In genomic region chr1:58921342-58921741, GRCh38 we compare ENCODE assay signal across 21 cellular contexts.
A peak's percentile ranks its signal among the peaks of the same experiment; 100 is the strongest.
DNase-seq lines count a peak whose midpoint lies in the region; ATAC-seq, FAIRE-seq and TF ChIP-seq lines count a peak whose summit lies in the region.
"Had no signal": no experiment of that assay in that cellular context is flagged by ENCODE, and none has a peak within 500 bp of the region (broad histone marks: within the 10 kb centered on the region; RNA-seq: fewer than 3 reads in every experiment).

No MANE protein-coding gene starts in this region.

- H3K4me3 ChIP-seq in K562 (no peak overlapping the region), hepatocyte (no peak overlapping the region), transverse colon (no peak overlapping the region), dorsolateral prefrontal cortex (no peak overlapping the region), endodermal cell (ENCODE audit: low read length) (no peak overlapping the region)
- H3K4me3 ChIP-seq: MG63 had no signal

- TF ChIP-seq EP300 in K562 (IDR thresholded peaks at IDR 0.05; ENCODE audit: low read length) (no peak), transverse colon (IDR thresholded peaks at IDR 0.05; ENCODE audit: low read depth) (no peak)

- H3K4me1 ChIP-seq in K562 (replicated peaks in 1 of 2; ENCODE audit: control insufficient read depth in 2 of 2, insufficient read depth in 2 of 2, low read length in 2 of 2) (peaks cover 0 to 5% of the 10 kb centered on the region in 2 experiments; a peak in 2 of 5 replicates), hepatocyte (ENCODE audit: insufficient read depth) (peaks cover 26% of the 10 kb centered on the region), transverse colon (peaks cover 16 to 27% (median 17%) of the 10 kb centered on the region in 4 donors), endodermal cell (ENCODE audit: control insufficient read depth, insufficient read depth, low read length) (no peaks in the 10 kb centered on the region)

- H3K79me2 ChIP-seq in K562 (ENCODE audit: control insufficient read depth, insufficient read depth, low read length) (no peaks in the 10 kb centered on the region), hepatocyte (no peaks in the 10 kb centered on the region)

- no peak for DNase-seq in activated CD8-positive, alpha-beta memory T cell treated with anti-CD3 and anti-CD28 coated beads, Interleukin-2, amount 10 ng/mL, durations not matched to agents 7 days and 5 days
- no peak for DNase-seq in activated CD8-positive, alpha-beta memory T cell treated with anti-CD3 and anti-CD28 coated beads, Interleukin-2, amount 50 U/mL, for 4 hours
- DNase-seq in K562 (ENCODE audit: extremely low read depth in 1 of 4, low spot score in 3 of 4), result no peak
- DNase-seq in hepatocyte (ENCODE audit: low spot score), result no peak
- no peak for DNase-seq in transverse colon
- DNase-seq in DMS114 treated with DMSO at 0.1 percent for 48 hours (lab: John Stamatoyannopoulos, UW; ENCODE audit: unreplicated experiment), result no peak
- DNase-seq in dorsolateral prefrontal cortex, result no peak
- DNase-seq in endodermal cell, result no peak
- DNase-seq: AML-193, DMS79 treated with DMSO at 0.1 percent for 48 hours, HFFc6, MG63, NCI-H1092, NCI-H146, NCI-H2029 treated with DMSO at 0.1 percent for 48 hours, NCI-H2171, NCI-H446, SHP77 had no signal

- H3K27ac ChIP-seq in K562 (ENCODE audit: extremely low read depth, low read depth, low read length) (no peak overlapping the region), hepatocyte (peak overlapping the region; percentile 94), transverse colon (peak overlapping the region; percentile 62 to 82 (median 81)), dorsolateral prefrontal cortex (peak overlapping the region in 2 of 59 donors; percentile 23 to 33), endodermal cell (ENCODE audit: low read depth, low read length) (no peak overlapping the region)
- H3K27ac ChIP-seq: 22Rv1, C4-2B had no signal

- no peak overlapping the region for H3K4me3 Mint-ChIP-seq in activated CD8-positive, alpha-beta memory T cell treated with anti-CD3 and anti-CD28 coated beads, Interleukin-2, amount 10 ng/mL, durations not matched to agents 7 days and 5 days
- H3K4me3 Mint-ChIP-seq in endodermal cell, result no peak overlapping the region
- H3K4me3 Mint-ChIP-seq: HFFc6 had no signal

- CTCF ChIA-PET in activated CD8-positive, alpha-beta memory T cell treated with anti-CD3 and anti-CD28 coated beads, Interleukin-2, amount 10 ng/mL, durations not matched to agents 7 days and 5 days (lab: Charles Lee), result interaction anchor here (1.0 to 1.6 kb wide), 5 partner anchors 8 to 375 kb away, joined by 3 read pairs; partner anchors contain the start of gene FGGY
- CTCF ChIA-PET in K562 (lab: Yijun Ruan, JAX; ENCODE audit: low intra/inter-chr PET ratio), result no interaction called here

- peaks cover 5% of the 10 kb centered on the region for H3K27me3 Mint-ChIP-seq in activated CD8-positive, alpha-beta memory T cell treated with anti-CD3 and anti-CD28 coated beads, Interleukin-2, amount 10 ng/mL, durations not matched to agents 7 days and 5 days
- peaks cover 13% of the 10 kb centered on the region for H3K27me3 Mint-ChIP-seq in endodermal cell (ENCODE audit: insufficient read depth)

- H3K36me3 ChIP-seq in K562 (ENCODE audit: control insufficient read depth, insufficient read depth, low read length) (no peaks in the 10 kb centered on the region), hepatocyte (replicated peaks; ENCODE audit: insufficient read depth, low read depth) (no peaks in the 10 kb centered on the region), transverse colon (no peaks in the 10 kb centered on the region), endodermal cell (ENCODE audit: control insufficient read depth, insufficient read depth, low read length) (no peaks in the 10 kb centered on the region)
- H3K36me3 ChIP-seq: MG63 had no signal

- peaks cover 4% of the 10 kb centered on the region for H3K9me3 Mint-ChIP-seq in activated CD8-positive, alpha-beta memory T cell treated with anti-CD3 and anti-CD28 coated beads, Interleukin-2, amount 10 ng/mL, durations not matched to agents 7 days and 5 days (ENCODE audit: low read depth)
- peaks cover 2% of the 10 kb centered on the region for H3K9me3 Mint-ChIP-seq in endodermal cell
- H3K9me3 Mint-ChIP-seq: HFFc6 had no signal

- peak overlapping the region; percentile 86 for H3K27ac Mint-ChIP-seq in activated CD8-positive, alpha-beta memory T cell treated with anti-CD3 and anti-CD28 coated beads, Interleukin-2, amount 10 ng/mL, durations not matched to agents 7 days and 5 days
- no peak overlapping the region for H3K27ac Mint-ChIP-seq in endodermal cell
- H3K27ac Mint-ChIP-seq: HFFc6 had no signal

- peaks cover 4% of the 10 kb centered on the region for H3K36me3 Mint-ChIP-seq in activated CD8-positive, alpha-beta memory T cell treated with anti-CD3 and anti-CD28 coated beads, Interleukin-2, amount 10 ng/mL, durations not matched to agents 7 days and 5 days
- no peaks in the 10 kb centered on the region for H3K36me3 Mint-ChIP-seq in endodermal cell (ENCODE audit: low read depth)

- no peak for TF ChIP-seq CTCF in K562 (IDR thresholded peaks at IDR 0.05 in 2 of 3, conservative IDR thresholded peaks at IDR 0.05 in 1 of 3; ENCODE audit: insufficient read depth in 2 of 3, low read depth in 1 of 3, low read length in 3 of 3)
- TF ChIP-seq CTCF in hepatocyte (IDR thresholded peaks at IDR 0.05; ENCODE audit: poor library complexity), result no peak
- TF ChIP-seq CTCF in transverse colon (IDR thresholded peaks at IDR 0.05), result no peak
- no peak for TF ChIP-seq CTCF in dorsolateral prefrontal cortex (IDR thresholded peaks at IDR 0.05 in 54 of 56, conservative IDR thresholded peaks at IDR 0.05 in 2 of 56; ENCODE audit: low read depth in 1 of 56, partially characterized antibody in 56 of 56)
- TF ChIP-seq CTCF in endodermal cell (conservative IDR thresholded peaks at IDR 0.05), result no peak

- no peak overlapping the region for H3K4me2 ChIP-seq in K562 (ENCODE audit: insufficient read depth, low read length)
- no peak overlapping the region for H3K4me2 ChIP-seq in hepatocyte

- POLR2A ChIA-PET in K562 (lab: Yijun Ruan, JAX), result interaction anchor here (2.6 kb wide), 1 partner anchor 14 kb away, joined by 6 read pairs; no protein-coding TSS in a partner anchor

- no peak overlapping the region for H2AFZ ChIP-seq in K562 (ENCODE audit: low read depth, low read length)
- no peak overlapping the region for H2AFZ ChIP-seq in hepatocyte

- H3K9me2 ChIP-seq in hepatocyte (replicated peaks; ENCODE audit: insufficient read depth), result no peaks in the 10 kb centered on the region

- ATAC-seq in activated CD8-positive, alpha-beta memory T cell treated with anti-CD3 and anti-CD28 coated beads, Interleukin-2, amount 10 ng/mL, durations not matched to agents 7 days and 5 days, result no peak
- ATAC-seq in K562, result no peak

- in situ Hi-C loops in K562 (cut with MboI), result no loop called here
- in situ Hi-C loops in transverse colon (cut with MboI; ENCODE audit: low pct_ligation_motif_present in 1 of 4, low pct_unique_long_range_greater_than_20kb in 1 of 4, low sequenced_read_pairs in 3 of 4), result loop anchor here in 1 of 4 donors (25.0 kb wide), 1 partner anchor 366 kb away; the partner anchor contains the start of gene FGGY

- H3K9me1 ChIP-seq in K562 (ENCODE audit: control insufficient read depth, insufficient read depth, low read length), result no peaks in the 10 kb centered on the region

- no peak for TF ChIP-seq POLR2A in K562 (conservative IDR thresholded peaks at IDR 0.05)
- no peak for TF ChIP-seq POLR2A in transverse colon (IDR thresholded peaks at IDR 0.05)

- peaks cover 27% of the 10 kb centered on the region for H3K4me1 Mint-ChIP-seq in activated CD8-positive, alpha-beta memory T cell treated with anti-CD3 and anti-CD28 coated beads, Interleukin-2, amount 10 ng/mL, durations not matched to agents 7 days and 5 days
- peaks cover 5% of the 10 kb centered on the region for H3K4me1 Mint-ChIP-seq in endodermal cell

- TF ChIP-seq RAD21 in K562 (CRISPR knock-in tag; conservative IDR thresholded peaks at IDR 0.05 in 1 of 2, IDR thresholded peaks at IDR 0.05 in 1 of 2), result no peak

- intact Hi-C loops in K562 (cut with micrococcal nuclease) (no loop called here), transverse colon (cut with DNase I; ENCODE audit: low total_unique reads) (no loop called here), dorsolateral prefrontal cortex (cut with DNase I) (no loop called here)

- H3K9ac ChIP-seq in K562 (ENCODE audit: insufficient read depth in 1 of 2, low read depth in 2 of 2, low read length in 2 of 2), result no peak overlapping the region
- no peak overlapping the region for H3K9ac ChIP-seq in endodermal cell (ENCODE audit: extremely low read depth, low read length, poor library complexity, severe bottlenecking)

- WGBS in K562 (ENCODE audit: insufficient coverage, low coverage, missing lambda C conversion rate), result 65% methylated on average over 3 of the region's 3 CpGs
- 63% methylated on average over 3 of the region's 3 CpGs for WGBS in hepatocyte (ENCODE audit: low lambda C conversion rate, missing lambda C conversion rate)
- WGBS in transverse colon (ENCODE audit: low coverage in 1 of 2), 2 donors, result 81 to 95% methylated on average over 3 of the region's 3 CpGs
- 91 to 93% methylated on average over 3 of the region's 3 CpGs for WGBS in endodermal cell (ENCODE audit: insufficient coverage in 1 of 2, insufficient read length in 1 of 2), 2 experiments

- FAIRE-seq in K562 (lab: Jason Lieb, UNC), result no peak
- FAIRE-seq: H54 had no signal

- BruUV-seq in K562 (replicated peaks; lab: Mats Ljungman, UMichigan), result no TSS peak

- H4K20me1 ChIP-seq in K562 (replicated peaks; ENCODE audit: control insufficient read depth, insufficient read depth, low read length) (no peaks in the 10 kb centered on the region), hepatocyte (ENCODE audit: insufficient read depth, poor library complexity, severe bottlenecking) (no peaks in the 10 kb centered on the region)

- H3K9me3 ChIP-seq in K562 (replicated peaks; ENCODE audit: control insufficient read depth, insufficient read depth, low read depth, low read length), result no peaks in the 10 kb centered on the region
- no peaks in the 10 kb centered on the region for H3K9me3 ChIP-seq in hepatocyte (ENCODE audit: low read depth)
- H3K9me3 ChIP-seq in transverse colon, result no peaks in the 10 kb centered on the region
- H3K9me3 ChIP-seq in endodermal cell (ENCODE audit: control insufficient read depth, low read length), result peaks cover 3% of the 10 kb centered on the region
- H3K9me3 ChIP-seq: MG63 had no signal

- H3K27me3 ChIP-seq in K562 (ENCODE audit: control insufficient read depth in 2 of 2, insufficient read depth in 2 of 2, low read length in 2 of 2), result no peaks in the 10 kb centered on the region
- H3K27me3 ChIP-seq in hepatocyte, result no peaks in the 10 kb centered on the region
- H3K27me3 ChIP-seq in transverse colon, result no peaks in the 10 kb centered on the region
- H3K27me3 ChIP-seq in dorsolateral prefrontal cortex, result no peaks in the 10 kb centered on the region
- peaks cover 11% of the 10 kb centered on the region for H3K27me3 ChIP-seq in endodermal cell (ENCODE audit: control insufficient read depth, insufficient read depth, low read length, poor library complexity, severe bottlenecking)
- H3K27me3 ChIP-seq: MG63 had no signal

TF ChIP-seq in K562, 482 proteins besides CTCF, POLR2A, EP300 and RAD21 (continues in another document):
- peak; percentile 58; the same call in 1 of the 2 replicates for TF ChIP-seq ZNF23 (CRISPR knock-in tag; IDR thresholded peaks at IDR 0.05)

Comparison
In these comparisons a context has a peak if more than half of its experiments do, and no peak if none do; other contexts are left out.
1. H3K27ac ChIP-seq: peak in hepatocyte (single experiment) and transverse colon (4 of 4); none in K562 (single experiment) and endodermal cell (single experiment).